Comparison of ENCODE assay signal across 8 cellular contexts in the genomic region with DNA sequence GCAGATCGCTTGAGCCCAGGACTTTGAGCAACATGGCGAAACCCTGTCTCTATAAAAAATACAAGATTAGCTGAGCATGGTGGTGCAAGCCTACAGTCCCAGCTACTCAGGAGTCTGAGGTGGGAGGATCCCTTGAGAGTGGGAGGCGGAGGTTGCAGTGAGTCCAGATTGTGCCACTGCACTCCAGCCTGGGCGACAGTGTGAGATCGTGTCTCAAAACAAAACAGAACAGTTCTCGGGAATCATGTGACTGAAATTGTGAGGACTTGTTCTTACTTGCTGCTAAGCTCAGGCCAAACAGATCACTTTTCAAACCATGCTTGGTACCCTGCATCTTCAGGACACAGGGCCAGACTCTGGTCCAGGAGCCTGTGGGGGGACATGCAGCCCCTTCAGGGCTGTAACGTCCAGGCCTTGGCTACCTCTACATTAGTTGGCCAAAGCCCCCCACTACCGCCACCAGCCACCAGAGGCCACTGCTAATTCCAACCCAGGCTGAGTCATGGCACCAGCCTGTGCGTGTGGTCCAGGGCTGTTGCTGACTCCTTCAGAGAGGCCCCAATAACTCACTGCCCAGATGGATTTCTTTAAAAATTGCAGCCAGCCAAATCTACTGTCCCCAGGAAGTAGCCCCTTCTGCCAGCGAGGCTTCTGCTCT. TPM values are rescaled to one million over a fixed set of nuclear protein-coding genes. Genes with fewer than 3 reads are reported as not detected.
DNase-seq lines count a peak whose midpoint lies in the region; ATAC-seq and TF ChIP-seq lines count a peak whose summit lies in the region.

No MANE protein-coding gene starts in this region.

- no peaks in the 10 kb centered on the region for H3K27me3 ChIP-seq in BLaER1 treated with 17β-estradiol and CSF1 and Interleukin-3, amounts not matched to agents 10 nM and 100 nM
- H3K27me3 ChIP-seq in SJSA1 (replicated peaks) (no peaks in the 10 kb centered on the region), right lobe of liver (no peaks in the 10 kb centered on the region), upper lobe of right lung (no peaks in the 10 kb centered on the region)

- peaks cover 0 to 3% (median 0%) of the 10 kb centered on the region in 11 experiments; a peak in 2 of 22 replicates for H3K9me3 ChIP-seq in BLaER1 treated with 17β-estradiol and CSF1 and Interleukin-3, amounts not matched to agents 10 nM and 100 nM (replicated peaks in 1 of 11)
- H3K9me3 ChIP-seq in SJSA1 (replicated peaks) (no peaks in the 10 kb centered on the region), right lobe of liver (no peaks in the 10 kb centered on the region), upper lobe of right lung (no peaks in the 10 kb centered on the region)

- H3K9ac ChIP-seq in BLaER1 treated with 17β-estradiol and CSF1 and Interleukin-3, amounts not matched to agents 10 nM and 100 nM, result no peak overlapping the region

- peak; percentile 38 to 55 (median 46) for ATAC-seq in right lobe of liver
- ATAC-seq in upper lobe of right lung, result peak; percentile 71
- no peak for ATAC-seq in HG03039 (IDR thresholded peaks at IDR 0.05; ENCODE audit: unreplicated experiment)

- peaks cover 0 to 4% (median 0%) of the 10 kb centered on the region in 11 experiments; a peak in 2 of 22 replicates for H4K20me1 ChIP-seq in BLaER1 treated with 17β-estradiol and CSF1 and Interleukin-3, amounts not matched to agents 10 nM and 100 nM

- no peaks in the 10 kb centered on the region for H3K9me3 Mint-ChIP-seq in HFFc6
- H3K9me3 Mint-ChIP-seq in MCF 10A (ENCODE audit: unreplicated experiment), result no peaks in the 10 kb centered on the region

- CTCF ChIA-PET in MCF 10A (lab: Yijun Ruan, JAX), result interaction anchor here (0.6 to 1.8 kb wide), 8 partner anchors 18 to 172 kb away, joined by 3 to 7 read pairs (median 4); no protein-coding TSS in a partner anchor

- BruUV-seq in MCF 10A (replicated peaks; lab: Mats Ljungman, UMichigan), result no TSS peak

- peak overlapping the region in 6 of 11 experiments; percentile 12 to 49 (median 31); a peak in 6 of 22 replicates for H3K4me2 ChIP-seq in BLaER1 treated with 17β-estradiol and CSF1 and Interleukin-3, amounts not matched to agents 10 nM and 100 nM

- H3K4me3 Mint-ChIP-seq in HFFc6, result no peak overlapping the region
- H3K4me3 Mint-ChIP-seq in MCF 10A (ENCODE audit: unreplicated experiment), result no peak overlapping the region

- intact Hi-C loops in MCF 10A (cut with micrococcal nuclease) (no loop called here), right lobe of liver (cut with DNase I) (no loop called here), upper lobe of right lung (cut with DNase I) (no loop called here)

- H3K36me3 ChIP-seq in BLaER1 treated with 17β-estradiol and CSF1 and Interleukin-3, amounts not matched to agents 10 nM and 100 nM, result no peaks in the 10 kb centered on the region
- H3K36me3 ChIP-seq in SJSA1 (no peaks in the 10 kb centered on the region), right lobe of liver (no peaks in the 10 kb centered on the region), upper lobe of right lung (no peaks in the 10 kb centered on the region)

- H3K27ac Mint-ChIP-seq in HFFc6, result no peak overlapping the region
- H3K27ac Mint-ChIP-seq in MCF 10A (ENCODE audit: low read depth, unreplicated experiment), result no peak overlapping the region

- no peak overlapping the region for H3K4me3 ChIP-seq in BLaER1 treated with 17β-estradiol and CSF1 and Interleukin-3, amounts not matched to agents 10 nM and 100 nM
- H3K4me3 ChIP-seq in SJSA1, result no peak overlapping the region
- no peak overlapping the region for H3K4me3 ChIP-seq in right lobe of liver
- no peak overlapping the region for H3K4me3 ChIP-seq in upper lobe of right lung

- H3K27ac ChIP-seq in BLaER1 treated with 17β-estradiol and CSF1 and Interleukin-3, amounts not matched to agents 10 nM and 100 nM, result no peak overlapping the region
- H3K27ac ChIP-seq in SJSA1 (no peak overlapping the region), right lobe of liver (no peak overlapping the region), upper lobe of right lung (no peak overlapping the region)

- H3K36me3 Mint-ChIP-seq in HFFc6 (ENCODE audit: low read depth), result no peaks in the 10 kb centered on the region
- H3K36me3 Mint-ChIP-seq in MCF 10A (ENCODE audit: insufficient read depth, unreplicated experiment), result peaks cover 6% of the 10 kb centered on the region

- no peak for TF ChIP-seq POLR2A in right lobe of liver (IDR thresholded peaks at IDR 0.05)

- H3K27me3 Mint-ChIP-seq in HFFc6 (ENCODE audit: insufficient read depth) (peaks cover 57% of the 10 kb centered on the region), MCF 10A (ENCODE audit: insufficient read depth, unreplicated experiment) (peaks cover 14% of the 10 kb centered on the region)

- TF ChIP-seq CTCF in HFFc6 (IDR thresholded peaks at IDR 0.05), result peak; percentile 87
- peak; percentile 38 for TF ChIP-seq CTCF in MCF 10A (IDR thresholded peaks at IDR 0.05; ENCODE audit: unreplicated experiment)
- TF ChIP-seq CTCF in right lobe of liver (IDR thresholded peaks at IDR 0.05), result peak in 3 of 4 donors; percentile 13 to 30 (median 28)
- TF ChIP-seq CTCF in upper lobe of right lung (IDR thresholded peaks at IDR 0.05), result peak; percentile 48

- POLR2A ChIA-PET in MCF 10A (lab: Yijun Ruan, JAX), result interaction anchor here (0.5 to 0.6 kb wide), 2 partner anchors 120 to 303 kb away, joined by 3 read pairs; no protein-coding TSS in a partner anchor

- WGBS in right lobe of liver (ENCODE audit: insufficient coverage, low coverage, low lambda C conversion rate, missing lambda C conversion rate), result 79% methylated on average over 8 of the region's 10 CpGs

- peak; percentile 70 for DNase-seq in HFFc6
- DNase-seq in SJSA1 (ENCODE audit: low read depth in 1 of 2, low spot score in 2 of 2), result peak; percentile 50 to 77
- peak; percentile 58 for DNase-seq in MCF 10A (ENCODE audit: unreplicated experiment)
- DNase-seq in right lobe of liver, result no peak
- no peak for DNase-seq in upper lobe of right lung
- no peak for DNase-seq in DMS153 treated with DMSO at 0.1 percent for 48 hours (lab: John Stamatoyannopoulos, UW; ENCODE audit: unreplicated experiment)

- H3K4me1 Mint-ChIP-seq in HFFc6 (ENCODE audit: low read depth) (peaks cover 12% of the 10 kb centered on the region), MCF 10A (ENCODE audit: insufficient read depth, unreplicated experiment) (no peaks in the 10 kb centered on the region)

- H3K4me1 ChIP-seq in BLaER1 treated with 17β-estradiol and CSF1 and Interleukin-3, amounts not matched to agents 10 nM and 100 nM, result peaks cover 0 to 56% (median 37%) of the 10 kb centered on the region in 10 experiments; a peak in 17 of 20 replicates
- H3K4me1 ChIP-seq in SJSA1 (replicated peaks) (peaks cover 8% of the 10 kb centered on the region), right lobe of liver (no peaks in the 10 kb centered on the region), upper lobe of right lung (peaks cover under 1% of the 10 kb centered on the region)

RNA-seq across cellular contexts. Expression of a gene that starts 33.4 kb away (rescaled TPM):
- total RNA-seq in HFFc6 (2021; fragmentation: NEBNext Ultra II Directional; extraction: Animal tissue kit (Norgen Biotek cat#: 25700)), result not detected
- not detected in 2 replicates for total RNA-seq in SJSA1 (2014; rRNA removed; shearing (Covaris generic))
- total RNA-seq in MCF 10A (2022) (not detected in 2 replicates), right lobe of liver (not detected), upper lobe of right lung (2.9 TPM)

RNA-seq across cellular contexts. Expression of a gene that starts 33.7 kb away (rescaled TPM):
- 10 to 100 TPM; 69.1 to 89.9 (median 78.8) TPM for total RNA-seq in HFFc6 (2021; fragmentation: NEBNext Ultra II Directional; extraction: Animal tissue kit (Norgen Biotek cat#: 25700))
- total RNA-seq in SJSA1 (2014; rRNA removed; shearing (Covaris generic)), result 110 and 139 TPM in 2 replicates
- total RNA-seq in MCF 10A (2022), result 105 and 128 TPM in 2 replicates
- 100 to 1,000 TPM in 3 of 6 experiments, 10 to 100 TPM in 3; 49.4 to 203 (median 98.0) TPM for total RNA-seq in right lobe of liver
- 849 TPM for total RNA-seq in upper lobe of right lung

RNA-seq across cellular contexts. Expression of a gene that starts 34.1 kb away (rescaled TPM):
- total RNA-seq in HFFc6 (2021; fragmentation: NEBNext Ultra II Directional; extraction: Animal tissue kit (Norgen Biotek cat#: 25700)), result 10 to 100 TPM; 27.7 to 39.4 (median 30.5) TPM
- total RNA-seq in SJSA1 (2014; rRNA removed; shearing (Covaris generic)), result 9.2 and 29.5 TPM in 2 replicates
- total RNA-seq in MCF 10A (2022) (13.9 and 21.1 TPM in 2 replicates), right lobe of liver (10 to 100 TPM in 5 of 6 experiments, 1 to 10 TPM in 1; 7.8 to 16.3 (median 11.4) TPM), upper lobe of right lung (21.4 TPM)

Comparison
In these comparisons a context has a peak if more than half of its experiments do, and no peak if none do; other contexts are left out.
1. DNase-seq: peak in HFFc6 (single experiment), SJSA1 (2 of 2) and MCF 10A (single experiment); none in right lobe of liver (0 of 3), upper lobe of right lung (single experiment) and DMS153 treated with DMSO at 0.1 percent for 48 hours (single experiment).
2. CTCF ChIP-seq: peak in every context shown above with its lines; median percentile 87 in HFFc6; 48 in upper lobe of right lung; 38 in MCF 10A; 28 in right lobe of liver.